8 cellular contexts compared by ENCODE assay signal in the genomic region with DNA sequence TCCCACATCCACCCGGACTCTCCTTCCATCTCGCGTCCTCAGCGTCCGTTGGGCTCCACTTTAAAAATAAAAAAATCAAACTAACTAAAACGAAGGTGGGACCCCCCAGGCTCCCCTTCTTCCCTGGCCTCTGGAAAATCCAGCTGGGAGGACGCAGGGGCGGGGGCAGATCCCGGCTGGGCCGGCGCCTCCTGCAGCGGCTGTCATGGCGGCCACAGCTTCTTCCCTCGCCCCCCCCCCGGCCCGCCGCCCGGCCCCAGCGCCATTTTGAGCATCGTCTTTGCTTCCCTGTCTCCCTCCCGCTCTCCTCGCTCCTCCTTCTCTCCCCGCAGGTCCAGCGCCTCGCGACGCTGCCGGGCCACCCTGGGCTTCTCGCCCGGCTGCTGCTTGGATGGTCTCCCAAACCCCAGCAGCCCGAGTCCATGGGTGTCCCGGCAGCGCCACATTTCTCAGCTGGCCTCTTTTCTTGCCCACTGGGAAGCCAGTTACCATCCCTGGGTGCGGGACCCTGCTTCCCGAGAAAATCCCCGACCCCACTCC. TPM values are rescaled to one million over a fixed set of nuclear protein-coding genes. Genes with fewer than 3 reads are reported as not detected.
A peak's percentile ranks its signal among the peaks of the same experiment; 100 is the strongest.
DNase-seq lines count a peak whose midpoint lies in the region; ATAC-seq and TF ChIP-seq lines count a peak whose summit lies in the region.

No MANE protein-coding gene starts in this region.

- no peak overlapping the region for H2AFZ ChIP-seq in PC-3 (ENCODE audit: low read length)

- no peaks in the 10 kb centered on the region for H3K9me3 Mint-ChIP-seq in naive thymus-derived CD8-positive, alpha-beta T cell

- peaks cover 2 to 4% (median 2%) of the 10 kb centered on the region in 3 donors for H3K36me3 Mint-ChIP-seq in naive thymus-derived CD8-positive, alpha-beta T cell

- no peaks in the 10 kb centered on the region for H3K27me3 ChIP-seq in PC-3 (ENCODE audit: low read length)

- 7% methylated on average over 36 of the region's 36 CpGs for WGBS in urinary bladder

- POLR2A ChIA-PET in naive thymus-derived CD8-positive, alpha-beta T cell (lab: Charles Lee): interaction anchor here (0.7 to 2.3 kb wide), 15 partner anchors 9 to 107 kb away, joined by 3 to 12 read pairs (median 3); no protein-coding TSS in a partner anchor
- POLR2A ChIA-PET in PC-3 (lab: Charles Lee; ENCODE audit: unreplicated experiment): no interaction called here

- H3K27ac ChIP-seq in urinary bladder (ENCODE audit: low read depth): peak overlapping the region; percentile 84
- no peak overlapping the region for H3K27ac ChIP-seq in PC-3 (ENCODE audit: low read length)

- no peaks in the 10 kb centered on the region for H4K20me1 ChIP-seq in PC-3 (ENCODE audit: low read length)

- peaks cover 6 to 41% (median 15%) of the 10 kb centered on the region in 5 donors for H3K27me3 Mint-ChIP-seq in naive thymus-derived CD8-positive, alpha-beta T cell

- TF ChIP-seq CTCF in PC-3 (conservative IDR thresholded peaks at IDR 0.05; ENCODE audit: low read depth, low read length): no peak

- intact Hi-C loops in PC-3 (cut with micrococcal nuclease): no loop called here

- H3K4me1 ChIP-seq in urinary bladder (ENCODE audit: insufficient read depth): no peaks in the 10 kb centered on the region
- H3K4me1 ChIP-seq in PC-3 (ENCODE audit: insufficient read depth, low read length): 0 out of 2 replicates have a peak, but pooled peaks cover 3% of the 10 kb centered on the region

- peak overlapping the region; percentile 82 to 99 (median 98) for H3K4me3 Mint-ChIP-seq in naive thymus-derived CD8-positive, alpha-beta T cell

- H3K36me3 ChIP-seq in urinary bladder (ENCODE audit: insufficient read depth): no peaks in the 10 kb centered on the region
- H3K36me3 ChIP-seq in PC-3 (ENCODE audit: low read depth, low read length): no peaks in the 10 kb centered on the region

- CTCF ChIA-PET in PC-3 (lab: Charles Lee): interaction anchor here (0.6 kb wide), 1 partner anchor 36 kb away, joined by 3 read pairs; no protein-coding TSS in a partner anchor

- in situ Hi-C loops in G401 (cut with HindIII; ENCODE audit: low sequenced_read_pairs): no loop called here

- no peaks in the 10 kb centered on the region for H3K79me2 ChIP-seq in PC-3 (ENCODE audit: low read length)

- H3K4me2 ChIP-seq in PC-3 (ENCODE audit: low read length): no peak overlapping the region

- peak overlapping the region; percentile 21 for H3K4me3 ChIP-seq in urinary bladder (ENCODE audit: low read depth, low read length)
- H3K4me3 ChIP-seq in PC-3 (ENCODE audit: low read length): no peak overlapping the region

- ATAC-seq in naive thymus-derived CD8-positive, alpha-beta T cell: peak; percentile 44 to 51
- ATAC-seq in PC-3: no peak

- TF ChIP-seq POLR2A in erythroblast (IDR thresholded peaks at IDR 0.05; ENCODE audit: low read length): peak; percentile 56

- H3K4me1 Mint-ChIP-seq in naive thymus-derived CD8-positive, alpha-beta T cell: peaks cover 16 to 44% (median 37%) of the 10 kb centered on the region in 4 donors

- H3K9me3 ChIP-seq in PC-3 (ENCODE audit: low read length): no peaks in the 10 kb centered on the region

- no peaks in the 10 kb centered on the region for H3K9me2 ChIP-seq in PC-3 (replicated peaks; ENCODE audit: low read length)

- BruUV-seq in PC-3 (replicated peaks; lab: Mats Ljungman, UMichigan): no TSS peak

- no peak overlapping the region for H3K9ac ChIP-seq in PC-3 (ENCODE audit: low read length)

- DNase-seq in NCI-H146 (lab: John Stamatoyannopoulos, UW) (peak; percentile 42), NCI-H146 treated with DMSO at 0.1 percent for 48 hours (lab: John Stamatoyannopoulos, UW; ENCODE audit: unreplicated experiment) (no peak), erythroblast (lab: John Stamatoyannopoulos, UW) (peak; percentile 68 to 73), PC-3 (no peak), G401 (ENCODE audit: low spot score) (no peak)
- peak; percentile 41 to 48 for DNase-seq in activated CD4-positive, alpha-beta T cell treated with anti-CD3 and anti-CD28 coated beads, Interleukin-2, amount 50 U/mL, for 48 hours
- DNase-seq in naive thymus-derived CD8-positive, alpha-beta T cell: peak in 7 of 10 donors; percentile 20 to 75 (median 52)

- H3F3A ChIP-seq in PC-3 (ENCODE audit: low read length, unreplicated experiment): no peaks in the 10 kb centered on the region

- H3K27ac Mint-ChIP-seq in naive thymus-derived CD8-positive, alpha-beta T cell: peak overlapping the region; percentile 96 to 100 (median 98)

RNA-seq across cellular contexts. Expression of gene HOXB2, which starts 3.3 kb away (rescaled TPM):
- total RNA-seq in naive thymus-derived CD8-positive, alpha-beta T cell: 10 to 100 TPM; 31.9 to 32.4 TPM
- polyA plus RNA-seq in naive thymus-derived CD8-positive, alpha-beta T cell: 10 to 100 TPM in 1 of 3 donors, 1 to 10 TPM in 2; 7.6 to 16.4 (median 8.2) TPM
- total RNA-seq in urinary bladder (3.1 TPM), PC-3 (2014; rRNA removed) (1.1 TPM in 1 of 2 replicates, not detected in the other)
- polyA plus RNA-seq in urinary bladder: 18.6 TPM
- 8.9 and 19.7 TPM in 2 replicates for total RNA-seq in G401 (2014; rRNA removed; shearing (Covaris generic))

RNA-seq across cellular contexts. Expression of gene HOXB1, which starts 10.8 kb away (rescaled TPM):
- not detected for total RNA-seq in naive thymus-derived CD8-positive, alpha-beta T cell
- not detected for polyA plus RNA-seq in naive thymus-derived CD8-positive, alpha-beta T cell
- not detected for total RNA-seq in urinary bladder
- polyA plus RNA-seq in urinary bladder: not detected
- not detected in 2 replicates for total RNA-seq in PC-3 (2014; rRNA removed)
- not detected in 2 replicates for total RNA-seq in G401 (2014; rRNA removed; shearing (Covaris generic))

RNA-seq across cellular contexts. Expression of gene HOXB4, which starts 36.5 kb away (rescaled TPM):
- total RNA-seq in naive thymus-derived CD8-positive, alpha-beta T cell: 1 to 10 TPM; 1.8 to 2.3 TPM
- under 1 TPM in 2 of 3 donors, not detected in 1; 0.06 TPM for polyA plus RNA-seq in naive thymus-derived CD8-positive, alpha-beta T cell
- total RNA-seq in urinary bladder: 2.0 TPM
- 2.1 TPM for polyA plus RNA-seq in urinary bladder
- 0.22 and 0.58 TPM in 2 replicates for total RNA-seq in PC-3 (2014; rRNA removed)
- 0.78 and 2.2 TPM in 2 replicates for total RNA-seq in G401 (2014; rRNA removed; shearing (Covaris generic))

RNA-seq across cellular contexts. Expression of gene HOXB3, which starts 48.4 kb away (rescaled TPM):
- total RNA-seq in naive thymus-derived CD8-positive, alpha-beta T cell: 1 to 10 TPM; 7.2 to 8.1 TPM
- under 1 TPM in 1 of 3 donors, not detected in 2; 0.19 TPM for polyA plus RNA-seq in naive thymus-derived CD8-positive, alpha-beta T cell
- 10.8 TPM for total RNA-seq in urinary bladder
- polyA plus RNA-seq in urinary bladder: 6.1 TPM
- total RNA-seq in PC-3 (2014; rRNA removed): 6.0 and 8.8 TPM in 2 replicates
- 0.74 and 12.0 TPM in 2 replicates for total RNA-seq in G401 (2014; rRNA removed; shearing (Covaris generic))

RNA-seq across cellular contexts. Expression of gene HOXB5, which starts 51.9 kb away (rescaled TPM):
- not detected for total RNA-seq in naive thymus-derived CD8-positive, alpha-beta T cell
- not detected for polyA plus RNA-seq in naive thymus-derived CD8-positive, alpha-beta T cell
- total RNA-seq in urinary bladder: 0.16 TPM
- polyA plus RNA-seq in urinary bladder: 1.2 TPM
- 0.40 and 0.95 TPM in 2 replicates for total RNA-seq in PC-3 (2014; rRNA removed)
- 1.7 TPM in 1 of 2 replicates, not detected in the other for total RNA-seq in G401 (2014; rRNA removed; shearing (Covaris generic))

Comparison
In these comparisons a context has a peak if more than half of its experiments do, and no peak if none do; other contexts are left out.
1. DNase-seq: peak in NCI-H146 (single experiment), activated CD4-positive, alpha-beta T cell treated with anti-CD3 and anti-CD28 coated beads, Interleukin-2, amount 50 U/mL, for 48 hours (2 of 2), erythroblast (2 of 2) and naive thymus-derived CD8-positive, alpha-beta T cell (7 of 10); none in NCI-H146 treated with DMSO at 0.1 percent for 48 hours (single experiment), PC-3 (single experiment) and G401 (single experiment).